ENCODE assay signal across 23 cellular contexts in the genomic region with DNA sequence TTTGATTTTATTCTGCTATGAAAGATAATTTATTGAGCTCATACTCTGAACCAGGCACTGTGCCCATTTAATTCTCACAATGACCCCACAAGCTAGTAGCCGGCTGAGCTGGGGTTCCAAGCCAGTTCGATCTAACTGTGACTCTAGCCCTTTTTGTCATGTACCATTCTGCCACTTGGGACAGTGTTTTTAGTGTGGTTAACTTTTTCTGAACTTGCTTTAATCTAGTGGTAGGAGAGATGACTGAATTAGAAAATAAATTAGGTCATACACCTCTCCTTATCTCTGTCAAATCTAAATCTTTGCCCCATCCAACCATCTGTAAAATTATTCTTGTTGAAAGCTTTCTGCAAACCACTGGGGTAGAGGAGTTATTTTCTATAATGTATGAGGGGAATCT.
"Had no signal": no experiment of that assay in that cellular context is flagged by ENCODE, and none has a peak within 500 bp of the region (broad histone marks: within the 10 kb centered on the region; RNA-seq: fewer than 3 reads in every experiment).

No MANE protein-coding gene starts in this region.

- H3K27ac Mint-ChIP-seq: activated CD4-positive, alpha-beta memory T cell treated with anti-CD3 and anti-CD28 coated beads, Interleukin-2, amount 10 ng/mL, durations not matched to agents 7 days and 5 days; activated CD4-positive, alpha-beta T cell treated with anti-CD3 and anti-CD28 coated beads, Interleukin-2, amount 10 ng/mL, durations not matched to agents 24 days and 14 days; activated naive CD8-positive, alpha-beta T cell; activated T-helper 1 cell treated with anti-CD3 and anti-CD28 coated beads, Interleukin-12 subunit alpha, Interleukin-12 subunit beta, Interleukin-2, Interleukin-4 antibody, amounts not matched to agents 30 ng/mL and 10 ng/mL and 1 ng/mL, durations not matched to agents 14 hours and 24 hours and 36 hours; endodermal cell; memory B cell; naive B cell; T-helper 1 cell treated with Interleukin-12 subunit alpha and Interleukin-12 subunit beta and Interleukin-4 antibody, amounts not matched to agents 30 μg/mL and 1 μg/mL, for 36 hours had no signal

- H3K4me3 ChIP-seq: adrenal gland, heart left ventricle, thyroid gland had no signal

- H3K36me3 Mint-ChIP-seq: activated naive CD8-positive, alpha-beta T cell; memory B cell had no signal

- H3K4me3 Mint-ChIP-seq: activated CD4-positive, alpha-beta memory T cell treated with anti-CD3 and anti-CD28 coated beads, Interleukin-2, amount 10 ng/mL, durations not matched to agents 7 days and 5 days; activated CD4-positive, alpha-beta T cell treated with anti-CD3 and anti-CD28 coated beads, Interleukin-2, amount 10 ng/mL, durations not matched to agents 24 days and 14 days; activated naive CD8-positive, alpha-beta T cell; activated T-helper 1 cell treated with anti-CD3 and anti-CD28 coated beads, Interleukin-12 subunit alpha, Interleukin-12 subunit beta, Interleukin-2, Interleukin-4 antibody, amounts not matched to agents 30 ng/mL and 10 ng/mL and 1 ng/mL, durations not matched to agents 14 hours and 24 hours and 36 hours; endodermal cell; memory B cell; T-helper 1 cell treated with Interleukin-12 subunit alpha and Interleukin-12 subunit beta and Interleukin-4 antibody, amounts not matched to agents 30 μg/mL and 1 μg/mL, for 36 hours had no signal

- H3K27me3 ChIP-seq: adrenal gland, heart left ventricle, thyroid gland had no signal

- H3K9me3 ChIP-seq: adrenal gland, heart left ventricle, thyroid gland had no signal

- H3K9me3 Mint-ChIP-seq: activated CD4-positive, alpha-beta memory T cell treated with anti-CD3 and anti-CD28 coated beads, Interleukin-2, amount 10 ng/mL, durations not matched to agents 7 days and 5 days; activated CD4-positive, alpha-beta T cell treated with anti-CD3 and anti-CD28 coated beads, Interleukin-2, amount 10 ng/mL, durations not matched to agents 24 days and 14 days; activated T-helper 1 cell treated with anti-CD3 and anti-CD28 coated beads, Interleukin-12 subunit alpha, Interleukin-12 subunit beta, Interleukin-2, Interleukin-4 antibody, amounts not matched to agents 30 ng/mL and 10 ng/mL and 1 ng/mL, durations not matched to agents 14 hours and 24 hours and 36 hours; endodermal cell; memory B cell; naive B cell; T-helper 1 cell treated with Interleukin-12 subunit alpha and Interleukin-12 subunit beta and Interleukin-4 antibody, amounts not matched to agents 30 μg/mL and 1 μg/mL, for 36 hours had no signal

- H3K36me3 ChIP-seq: adrenal gland had no signal

- H3K27ac ChIP-seq: adrenal gland, thyroid gland had no signal

- ATAC-seq: heart left ventricle; left cardiac atrium; sciatic nerve; stimulated activated naive CD8-positive, alpha-beta T cell treated with anti-CD3 and anti-CD28 coated beads, Interleukin-15, Interleukin-2, amounts not matched to agents 100 U/mL and 50 U/mL, for 24 hours had no signal

- DNase-seq: activated CD4-positive, alpha-beta memory T cell treated with anti-CD3 and anti-CD28 coated beads, Interleukin-2, amount 10 ng/mL, durations not matched to agents 7 days and 5 days; activated CD4-positive, alpha-beta T cell treated with anti-CD3 and anti-CD28 coated beads, Interleukin-2, amount 10 ng/mL, durations not matched to agents 24 days and 14 days; activated CD4-positive, CD25-positive, alpha-beta regulatory T cell; adrenal gland; cerebellar nuclear complex; cortex of kidney; endodermal cell; heart left ventricle; left cardiac atrium; naive B cell; occipital lobe; posterior cingulate gyrus; stimulated activated CD4-positive, alpha-beta T cell treated with anti-CD3 and anti-CD28 coated beads, Interleukin-4, amount 100 ng/mL, for 1 hour; stimulated activated naive CD8-positive, alpha-beta T cell treated with anti-CD3 and anti-CD28 coated beads, Interleukin-15, Interleukin-2, amounts not matched to agents 100 U/mL and 50 U/mL, for 24 hours; substantia nigra; thyroid gland had no signal

- FAIRE-seq: bronchial epithelial cell, islet of Langerhans had no signal
